1 cellular context compared by ENCODE assay signal in the genomic region with DNA sequence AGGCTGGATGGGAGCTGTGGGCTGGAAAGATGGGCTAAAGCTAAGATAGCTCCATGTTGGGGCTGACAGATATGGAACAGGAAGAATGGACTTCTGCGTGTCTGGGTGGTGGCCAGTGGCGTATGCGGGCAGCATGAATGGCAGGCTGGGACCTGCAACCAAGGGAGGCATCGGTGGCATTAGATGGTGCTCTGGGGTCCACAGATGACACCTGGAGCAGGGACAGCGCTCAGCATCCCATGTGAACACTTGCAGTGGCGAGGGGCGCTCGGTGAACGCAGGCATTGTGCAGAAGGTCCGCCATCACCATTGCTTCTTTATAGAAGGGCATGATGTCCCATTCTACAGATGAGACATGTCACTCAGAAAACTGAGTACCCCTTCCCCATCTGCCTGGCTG.
TF ChIP-seq lines count a peak whose summit lies in the region.

No MANE protein-coding gene starts in this region.

TF ChIP-seq in H1, 55 proteins besides CTCF, POLR2A, EP300 and RAD21:
- no peak for TF ChIP-seq GTF2F1 (IDR thresholded peaks at IDR 0.05; ENCODE audit: borderline replicate concordance, low read depth, low read length)
- no peak for TF ChIP-seq NRF1 (IDR thresholded peaks at IDR 0.05; ENCODE audit: low read depth, low read length)
- no peak for TF ChIP-seq KDM5A (IDR thresholded peaks at IDR 0.05; ENCODE audit: low read length)
- TF ChIP-seq PHF8 (conservative IDR thresholded peaks at IDR 0.05; ENCODE audit: low read depth, low read length), result no peak
- TF ChIP-seq HDAC6 (IDR thresholded peaks at IDR 0.05; ENCODE audit: low read depth, low read length), result no peak
- TF ChIP-seq CEBPB (IDR thresholded peaks at IDR 0.05; ENCODE audit: low read depth, low read length), result no peak
- TF ChIP-seq ATF2 (IDR thresholded peaks at IDR 0.05; ENCODE audit: low read length), result no peak
- no peak for TF ChIP-seq SIRT6 (IDR thresholded peaks at IDR 0.05; ENCODE audit: low read length)
- TF ChIP-seq EZH2 (IDR thresholded peaks at IDR 0.05; ENCODE audit: low read depth, low read length, severe bottlenecking), result no peak
- no peak for TF ChIP-seq RXRA (IDR thresholded peaks at IDR 0.05; ENCODE audit: insufficient read depth, low read depth, low read length)
- TF ChIP-seq JUN (IDR thresholded peaks at IDR 0.05; ENCODE audit: low read depth, low read length), result no peak
- no peak for TF ChIP-seq GABPA (IDR thresholded peaks at IDR 0.05; ENCODE audit: borderline replicate concordance, insufficient read depth, low read length)
- no peak for TF ChIP-seq SP4 (IDR thresholded peaks at IDR 0.05; ENCODE audit: low read length)
- TF ChIP-seq, protein P1, sequence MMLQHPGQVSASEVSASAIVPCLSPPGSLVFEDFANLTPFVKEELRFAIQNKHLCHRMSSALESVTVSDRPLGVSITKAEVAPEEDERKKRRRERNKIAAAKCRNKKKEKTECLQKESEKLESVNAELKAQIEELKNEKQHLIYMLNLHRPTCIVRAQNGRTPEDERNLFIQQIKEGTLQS (IDR thresholded peaks at IDR 0.05; ENCODE audit: insufficient read depth, low read depth, low read length), result no peak
